ENCODE assay signal across 9 cellular contexts in the genomic region with DNA sequence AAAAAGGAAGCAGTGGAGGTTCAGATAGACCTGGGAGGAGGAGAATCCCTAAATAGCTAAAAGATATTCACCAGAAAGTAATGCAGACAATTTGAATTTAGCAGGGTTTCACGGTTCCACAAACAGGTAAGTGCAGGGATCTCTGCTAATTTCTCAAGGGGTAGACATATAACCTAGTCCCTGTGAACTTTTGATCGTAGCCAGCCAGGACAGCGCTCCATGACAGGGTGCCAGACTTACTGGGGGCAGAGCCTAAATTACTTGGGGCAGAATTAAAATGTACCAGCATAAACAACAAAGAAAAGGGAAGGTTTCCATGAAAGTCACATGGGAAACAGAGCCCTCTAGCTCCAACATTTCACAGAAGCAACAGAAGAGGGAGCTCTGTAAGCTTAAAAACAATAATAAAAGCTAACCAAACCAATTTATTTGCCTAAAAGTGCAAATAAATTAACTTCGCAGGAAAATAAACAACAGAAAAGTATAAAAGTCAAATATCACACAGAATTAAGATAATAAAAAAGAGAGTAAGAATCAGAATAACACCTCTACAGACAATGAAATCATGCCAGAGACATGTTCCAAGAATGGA.
A peak's percentile ranks its signal among the peaks of the same experiment; 100 is the strongest.
DNase-seq lines count a peak whose midpoint lies in the region; ATAC-seq and TF ChIP-seq lines count a peak whose summit lies in the region.
"Had no signal": no experiment of that assay in that cellular context is flagged by ENCODE, and none has a peak within 500 bp of the region (broad histone marks: within the 10 kb centered on the region; RNA-seq: fewer than 3 reads in every experiment).

No MANE protein-coding gene starts in this region.

- H3K4me3 ChIP-seq in H7 (ENCODE audit: insufficient read depth, low read depth, low read length) = no peak overlapping the region
- H3K4me3 ChIP-seq in adipocyte (ENCODE audit: low read length) = no peak overlapping the region

- H3K27me3 Mint-ChIP-seq in CD4-positive, alpha-beta T cell = peaks cover 9% of the 10 kb centered on the region

- no peaks in the 10 kb centered on the region for H3K4me1 Mint-ChIP-seq in CD4-positive, alpha-beta T cell (ENCODE audit: low read depth)

- H3K9me3 Mint-ChIP-seq in CD4-positive, alpha-beta T cell = no peaks in the 10 kb centered on the region

- peak; percentile 20 for DNase-seq in AG09319 (ENCODE audit: extremely low read depth, low read depth)
- DNase-seq in H7 = peak; percentile 26
- peak; percentile 75 for DNase-seq in adipocyte (ENCODE audit: low read depth)
- peak; percentile 30 for DNase-seq in kidney glomerular epithelial cell (lab: John Stamatoyannopoulos, UW)
- no peak for DNase-seq in CD4-positive, alpha-beta T cell
- DNase-seq in NCI-H1417 treated with DMSO at 0.1 percent for 48 hours (lab: John Stamatoyannopoulos, UW) = no peak
- no peak for DNase-seq in activated CD4-positive, alpha-beta T cell treated with anti-CD3 and anti-CD28 coated beads, Interleukin-2, amount 50 U/mL, for 1 hour
- DNase-seq in GM19238 (ENCODE audit: insufficient read length, low spot score) = no peak

- H3K36me3 Mint-ChIP-seq in CD4-positive, alpha-beta T cell (ENCODE audit: low read depth) = no peaks in the 10 kb centered on the region

- peaks cover 7% of the 10 kb centered on the region for H3K9me3 ChIP-seq in adipocyte (ENCODE audit: control insufficient read depth, low read length)
- no peaks in the 10 kb centered on the region for H3K9me3 ChIP-seq in CD4-positive, alpha-beta T cell (ENCODE audit: control insufficient read depth, low read length)

- intact Hi-C loops in CD4-positive, alpha-beta T cell (cut with DNase I, micrococcal nuclease) = loop anchor here in 1 of 2 experiments (2.0 kb wide), 1 partner anchor 911 kb away; no protein-coding TSS in a partner anchor

- POLR2A ChIA-PET in CD4-positive, alpha-beta T cell (lab: Charles Lee) = no interaction called here

- H3K27me3 ChIP-seq in H7 (ENCODE audit: control insufficient read depth, insufficient read depth, low read length) (no peaks in the 10 kb centered on the region), adipocyte (replicated peaks; ENCODE audit: control insufficient read depth, insufficient read depth, low read length) (no peaks in the 10 kb centered on the region)
- H3K27me3 ChIP-seq in CD4-positive, alpha-beta T cell (ENCODE audit: control insufficient read depth, insufficient read depth, low read length) = no peaks in the 10 kb centered on the region

- H3K27ac ChIP-seq in CD4-positive, alpha-beta T cell (ENCODE audit: low read depth, low read length) = no peak overlapping the region

- H3K9ac ChIP-seq in adipocyte (ENCODE audit: low read length) = peak overlapping the region; percentile 54

- peak; percentile 65 for TF ChIP-seq CTCF in AG09319 (IDR thresholded peaks at IDR 0.05; ENCODE audit: low read depth, low read length)
- no peak for TF ChIP-seq CTCF in CD4-positive, alpha-beta T cell (IDR thresholded peaks at IDR 0.05)

- CTCF ChIA-PET in CD4-positive, alpha-beta T cell (lab: Charles Lee) = no interaction called here

- no peaks in the 10 kb centered on the region for H3K36me3 ChIP-seq in H7 (replicated peaks; ENCODE audit: control insufficient read depth, insufficient read depth, low read length)
- no peaks in the 10 kb centered on the region for H3K36me3 ChIP-seq in adipocyte (ENCODE audit: control insufficient read depth, insufficient read depth, low read length, severe bottlenecking)

- no peak overlapping the region for H3K4me3 Mint-ChIP-seq in CD4-positive, alpha-beta T cell
- H3K4me3 Mint-ChIP-seq: dendritic cell treated with granulocyte-macrophage colony-stimulating factor and Interleukin-4, amounts not matched to agents 40 ng/mL and 50 ng/mL, for 4 days had no signal

- H3K4me1 ChIP-seq in adipocyte (ENCODE audit: control insufficient read depth, insufficient read depth, low read length) = peaks cover 6% of the 10 kb centered on the region

- H3K27ac Mint-ChIP-seq in CD4-positive, alpha-beta T cell = no peak overlapping the region
- H3K27ac Mint-ChIP-seq: dendritic cell treated with granulocyte-macrophage colony-stimulating factor and Interleukin-4, amounts not matched to agents 40 ng/mL and 50 ng/mL, for 4 days had no signal

- ATAC-seq in CD4-positive, alpha-beta T cell (ENCODE audit: poor library complexity) = no peak

Comparison
In these comparisons a context has a peak if more than half of its experiments do, and no peak if none do; other contexts are left out.
1. DNase-seq: peak in AG09319 (single experiment), H7 (single experiment), adipocyte (single experiment) and kidney glomerular epithelial cell (single experiment); none in CD4-positive, alpha-beta T cell (0 of 10), NCI-H1417 treated with DMSO at 0.1 percent for 48 hours (single experiment), activated CD4-positive, alpha-beta T cell treated with anti-CD3 and anti-CD28 coated beads, Interleukin-2, amount 50 U/mL, for 1 hour (single experiment) and GM19238 (single experiment).